In the genomic region with DNA sequence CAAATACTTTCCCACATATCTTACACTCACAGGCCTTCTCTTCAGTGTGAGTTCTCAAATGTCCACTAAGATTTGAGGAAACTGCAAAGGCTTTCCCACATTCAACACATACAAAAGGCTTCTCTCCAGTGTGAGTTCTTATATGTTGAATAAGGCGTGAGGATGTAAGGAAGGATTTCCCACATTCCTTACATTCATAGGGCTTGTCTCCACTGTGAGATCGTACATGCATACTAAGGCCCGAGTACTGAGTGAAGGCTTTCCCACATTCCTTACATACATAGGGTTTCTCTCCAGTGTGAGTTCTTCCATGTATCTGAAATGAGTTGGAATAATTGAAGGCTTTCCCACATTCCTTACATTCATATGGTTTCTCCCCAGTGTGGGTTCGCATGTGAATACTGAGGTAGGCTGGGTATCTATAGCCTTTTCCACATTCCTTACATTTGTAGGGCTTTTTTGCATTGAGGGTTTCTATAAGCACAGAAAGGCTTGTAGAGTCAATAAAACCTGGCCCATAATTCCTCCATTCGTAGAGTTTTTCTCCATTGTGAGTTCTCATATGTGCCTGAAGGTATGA, we compare ENCODE assay signal across 20 cellular contexts. TPM values are rescaled to one million over a fixed set of nuclear protein-coding genes. Genes with fewer than 3 reads are reported as not detected.
DNase-seq lines count a peak whose midpoint lies in the region; ATAC-seq lines count a peak whose summit lies in the region.
"Had no signal": no experiment of that assay in that cellular context is flagged by ENCODE, and none has a peak within 500 bp of the region (broad histone marks: within the 10 kb centered on the region; RNA-seq: fewer than 3 reads in every experiment).

No MANE protein-coding gene starts in this region.

- no peak overlapping the region for H4K5ac ChIP-seq in mesendoderm (ENCODE audit: low read length)

- H3K27me3 Mint-ChIP-seq in CD8-positive, alpha-beta memory T cell, result no peaks in the 10 kb centered on the region
- H3K27me3 Mint-ChIP-seq: activated CD4-positive, alpha-beta T cell treated with anti-CD3 and anti-CD28 coated beads, Interleukin-2, amount 10 ng/mL, durations not matched to agents 24 days and 14 days had no signal

- no CpG with 5 or more reads among the region's 5 CpGs for WGBS in mesendoderm (ENCODE audit: extremely low coverage, insufficient coverage, low lambda C conversion rate)

- no peak overlapping the region for H3K4ac ChIP-seq in mesendoderm (ENCODE audit: low read depth, low read length)

- no peak overlapping the region for H2AK5ac ChIP-seq in mesendoderm (ENCODE audit: low read length)

- POLR2A ChIA-PET in CD8-positive, alpha-beta memory T cell (lab: Charles Lee), result no interaction called here

- no peak for ATAC-seq in GM21528 (IDR thresholded peaks at IDR 0.05; ENCODE audit: low FRiP score, unreplicated experiment)
- ATAC-seq: mucosa of descending colon had no signal

- H3K23ac ChIP-seq in mesendoderm (ENCODE audit: low read length), result no peak overlapping the region

- H3K36me3 ChIP-seq in CD8-positive, alpha-beta memory T cell (ENCODE audit: insufficient read depth, low read length), result peaks cover 61% of the 10 kb centered on the region
- H3K36me3 ChIP-seq in duodenal mucosa (ENCODE audit: control insufficient read depth in 1 of 2, insufficient read depth in 2 of 2, low read length in 2 of 2) (peaks cover 48 to 65% of the 10 kb centered on the region in 2 donors), mesendoderm (ENCODE audit: control insufficient read depth, insufficient read depth, low read length) (peaks cover 33% of the 10 kb centered on the region)

- H2BK120ac ChIP-seq in mesendoderm (ENCODE audit: low read depth, low read length), result no peak overlapping the region

- no peak overlapping the region for H3K27ac ChIP-seq in CD8-positive, alpha-beta memory T cell (ENCODE audit: low read depth, low read length)
- H3K27ac ChIP-seq in duodenal mucosa (ENCODE audit: low read depth, low read length) (no peak overlapping the region), mesendoderm (ENCODE audit: low read depth, low read length) (no peak overlapping the region), substantia nigra (ENCODE audit: low read depth, low read length, poor library complexity, severe bottlenecking) (no peak overlapping the region)
- H3K27ac ChIP-seq: Peyer's patch had no signal

- no peaks in the 10 kb centered on the region for H3K79me2 ChIP-seq in mesendoderm (ENCODE audit: control insufficient read depth, insufficient read depth, low read length)

- H2BK5ac ChIP-seq in mesendoderm (ENCODE audit: low read length), result no peak overlapping the region

- peaks cover 61% of the 10 kb centered on the region for H3K9me3 ChIP-seq in CD8-positive, alpha-beta memory T cell (ENCODE audit: low read length)
- peaks cover 67 to 85% of the 10 kb centered on the region in 2 donors for H3K9me3 ChIP-seq in duodenal mucosa (ENCODE audit: control insufficient read depth in 1 of 2, low read length in 2 of 2)

- H3K4me1 Mint-ChIP-seq in CD8-positive, alpha-beta memory T cell, result no peaks in the 10 kb centered on the region
- H3K4me1 Mint-ChIP-seq: activated CD4-positive, alpha-beta T cell treated with anti-CD3 and anti-CD28 coated beads, Interleukin-2, amount 10 ng/mL, durations not matched to agents 24 days and 14 days had no signal

- no peaks in the 10 kb centered on the region for H3K79me1 ChIP-seq in mesendoderm (ENCODE audit: low read length)

- no peaks in the 10 kb centered on the region for H3K27me3 ChIP-seq in CD8-positive, alpha-beta memory T cell (ENCODE audit: insufficient read depth, low read length, poor library complexity, severe bottlenecking)
- H3K27me3 ChIP-seq in duodenal mucosa (ENCODE audit: control insufficient read depth in 1 of 2, insufficient read depth in 2 of 2, low read length in 2 of 2) (no peaks in the 10 kb centered on the region), mesendoderm (ENCODE audit: insufficient read depth, low read length, poor library complexity) (no peaks in the 10 kb centered on the region)
- H3K27me3 ChIP-seq: BE2C, Peyer's patch had no signal

- no peak overlapping the region for H3K4me2 ChIP-seq in mesendoderm (ENCODE audit: low read length)

- H3K9ac ChIP-seq in duodenal mucosa (ENCODE audit: low read depth in 1 of 2, low read length in 2 of 2) (no peak overlapping the region), mesendoderm (ENCODE audit: low read length) (no peak overlapping the region)

- no peak overlapping the region for H3K4me3 Mint-ChIP-seq in CD8-positive, alpha-beta memory T cell
- H3K4me3 Mint-ChIP-seq: activated CD4-positive, alpha-beta T cell treated with anti-CD3 and anti-CD28 coated beads, Interleukin-2, amount 10 ng/mL, durations not matched to agents 24 days and 14 days; T-helper 1 cell treated with Interleukin-12 subunit alpha and Interleukin-12 subunit beta and Interleukin-4 antibody, amounts not matched to agents 30 μg/mL and 1 μg/mL, for 36 hours had no signal

- no peak overlapping the region for H2BK15ac ChIP-seq in mesendoderm (replicated peaks; ENCODE audit: low read depth)

- CTCF ChIA-PET in CD8-positive, alpha-beta memory T cell (lab: Charles Lee), result no interaction called here

- DNase-seq in CD8-positive, alpha-beta memory T cell, result no peak
- DNase-seq in LHCN-M2 (ENCODE audit: low read depth), result peak; percentile 14
- peak; percentile 71 for DNase-seq in mesendoderm
- DNase-seq in substantia nigra (lab: John Stamatoyannopoulos, UW), result no peak
- no peak for DNase-seq in epidermal melanocyte (ENCODE audit: insufficient read length, low spot score)
- no peak for DNase-seq in NCI-H510A treated with DMSO at 0.1 percent for 48 hours (lab: John Stamatoyannopoulos, UW)
- DNase-seq: activated CD4-positive, alpha-beta T cell treated with anti-CD3 and anti-CD28 coated beads, Interleukin-2, amount 10 ng/mL, durations not matched to agents 24 days and 14 days; BE2C; GDM1; mucosa of descending colon; NCI-H1105; NCI-H446; Peyer's patch; stimulated activated naive CD4-positive, alpha-beta T cell had no signal

- H3K36me3 Mint-ChIP-seq in CD8-positive, alpha-beta memory T cell, result peaks cover 46 to 80% (median 77%) of the 10 kb centered on the region in 3 donors

- H3K4me3 ChIP-seq in CD8-positive, alpha-beta memory T cell (ENCODE audit: low read length), result peak overlapping the region; percentile 5
- H3K4me3 ChIP-seq in duodenal mucosa (ENCODE audit: low read depth in 1 of 2, low read length in 2 of 2) (peak overlapping the region; percentile 26 to 34), mesendoderm (ENCODE audit: low read length) (peak overlapping the region; percentile 27)
- H3K4me3 ChIP-seq: mucosa of descending colon, Peyer's patch had no signal

- no peak overlapping the region for H3K56ac ChIP-seq in mesendoderm (ENCODE audit: low read length)

- no peak overlapping the region for H3K18ac ChIP-seq in mesendoderm (ENCODE audit: low read length)

- H3K9me3 Mint-ChIP-seq in CD8-positive, alpha-beta memory T cell, result peaks cover 28 to 88% (median 87%) of the 10 kb centered on the region in 5 donors

- no peak overlapping the region for H3K27ac Mint-ChIP-seq in CD8-positive, alpha-beta memory T cell
- H3K27ac Mint-ChIP-seq: activated CD4-positive, alpha-beta T cell treated with anti-CD3 and anti-CD28 coated beads, Interleukin-2, amount 10 ng/mL, durations not matched to agents 24 days and 14 days; activated T-helper 2 cell treated with anti-CD3 and anti-CD28 coated beads, Interferon-gamma antibody, Interleukin-2, Interleukin-4, amounts not matched to agents 10 μg/mL and 5 μg/mL and 100 μg/mL, durations not matched to agents 14 hours and 24 hours and 36 hours; T-helper 1 cell treated with Interleukin-12 subunit alpha and Interleukin-12 subunit beta and Interleukin-4 antibody, amounts not matched to agents 30 μg/mL and 1 μg/mL, for 36 hours had no signal

- H4K8ac ChIP-seq in mesendoderm (ENCODE audit: low read depth, low read length), result no peak overlapping the region

- H3K4me1 ChIP-seq in CD8-positive, alpha-beta memory T cell (ENCODE audit: insufficient read depth, low read length), result no peaks in the 10 kb centered on the region
- no peaks in the 10 kb centered on the region for H3K4me1 ChIP-seq in duodenal mucosa (ENCODE audit: control insufficient read depth in 1 of 2, insufficient read depth in 2 of 2, low read length in 2 of 2)
- H3K4me1 ChIP-seq in mesendoderm (ENCODE audit: control insufficient read depth, low read depth, low read length), result no peaks in the 10 kb centered on the region
- H3K4me1 ChIP-seq: BE2C, Peyer's patch had no signal

RNA-seq across cellular contexts. Expression of a gene that starts 9.6 kb away (rescaled TPM):
- total RNA-seq in CD8-positive, alpha-beta memory T cell, result 10 to 100 TPM; 18.5 to 18.7 TPM
- 17.9 TPM for polyA plus RNA-seq in CD8-positive, alpha-beta memory T cell
- total RNA-seq in LHCN-M2 (2014; rRNA removed), result 10.3 and 13.9 TPM in 2 replicates
- 3.8 TPM for polyA plus RNA-seq in LHCN-M2 (2012)
- polyA plus RNA-seq in mesendoderm (2013, experiment 1 of 2), result 9.0 TPM
- 9.3 TPM for polyA plus RNA-seq in mesendoderm (2013, experiment 2 of 2)

RNA-seq across cellular contexts. Expression of a gene that starts 30.4 kb away (rescaled TPM):
- not detected for total RNA-seq in CD8-positive, alpha-beta memory T cell
- polyA plus RNA-seq in CD8-positive, alpha-beta memory T cell, result not detected
- total RNA-seq in LHCN-M2 (2014; rRNA removed), result not detected in 2 replicates
- polyA plus RNA-seq in LHCN-M2 (2012), result not detected
- polyA plus RNA-seq in mesendoderm (2013, experiment 1 of 2), result 0.18 TPM
- 0.15 TPM for polyA plus RNA-seq in mesendoderm (2013, experiment 2 of 2)
- total RNA-seq: activated CD4-positive, alpha-beta T cell treated with anti-CD3 and anti-CD28 coated beads, Interleukin-2, amount 10 ng/mL, durations not matched to agents 24 days and 14 days; activated T-helper 2 cell treated with anti-CD3 and anti-CD28 coated beads, Interferon-gamma antibody, Interleukin-2, Interleukin-4, amounts not matched to agents 10 μg/mL and 5 μg/mL and 100 μg/mL, durations not matched to agents 14 hours and 24 hours and 36 hours; HT-29; mucosa of descending colon; Peyer's patch; posterior vena cava had no signal

RNA-seq across cellular contexts. Expression of a gene that starts 55.5 kb away (rescaled TPM):
- total RNA-seq in CD8-positive, alpha-beta memory T cell, result 10 to 100 TPM; 87.1 to 90.2 TPM
- polyA plus RNA-seq in CD8-positive, alpha-beta memory T cell, result 4.1 TPM
- 30.4 and 34.3 TPM in 2 replicates for total RNA-seq in LHCN-M2 (2014; rRNA removed)
- polyA plus RNA-seq in LHCN-M2 (2012), result 3.9 TPM
- polyA plus RNA-seq in mesendoderm (2013, experiment 1 of 2), result 56.1 TPM
- polyA plus RNA-seq in mesendoderm (2013, experiment 2 of 2), result 53.7 TPM

Comparison
In these comparisons a context has a peak if more than half of its experiments do, and no peak if none do; other contexts are left out.
1. DNase-seq: peak in LHCN-M2 (single experiment) and mesendoderm (single experiment); none in CD8-positive, alpha-beta memory T cell (0 of 5), substantia nigra (0 of 49), epidermal melanocyte (single experiment) and NCI-H510A treated with DMSO at 0.1 percent for 48 hours (single experiment).
2. Peak in every context shown above with its lines, with median percentiles within 50 percentile points of each other: H3K4me3 ChIP-seq.